In the genomic region with DNA sequence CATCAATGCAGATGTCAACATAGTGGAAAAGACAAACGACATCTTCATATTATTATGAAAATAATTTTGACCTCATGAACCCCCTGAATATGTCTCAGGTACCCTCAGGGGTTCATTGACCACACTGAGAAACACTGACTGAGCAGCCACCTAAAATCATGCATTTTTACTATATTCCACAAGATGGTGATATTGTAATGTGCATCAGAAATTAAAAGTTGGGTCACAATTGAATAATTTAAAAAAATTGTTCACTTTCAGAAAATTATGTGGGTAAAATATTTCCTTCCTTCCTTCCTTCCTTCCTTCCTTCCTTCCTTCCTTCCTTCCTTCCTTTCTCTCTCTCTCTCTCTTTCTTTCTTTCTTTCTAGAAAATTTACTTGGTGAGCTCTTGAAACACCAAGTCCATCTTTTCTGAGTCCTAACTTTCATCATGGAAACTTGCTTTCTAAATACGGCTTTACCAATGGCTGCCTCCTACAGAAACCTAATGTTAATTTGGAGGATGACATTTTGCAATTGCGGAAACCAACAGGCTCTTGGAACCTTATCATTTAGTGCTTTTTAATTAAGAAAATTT, we compare ENCODE assay signal across 8 cellular contexts.
DNase-seq lines count a peak whose midpoint lies in the region; ATAC-seq and TF ChIP-seq lines count a peak whose summit lies in the region.

No MANE protein-coding gene starts in this region.

- no peak overlapping the region for H3K27ac Mint-ChIP-seq in activated naive CD8-positive, alpha-beta T cell
- no peak overlapping the region for H3K27ac Mint-ChIP-seq in activated naive CD8-positive, alpha-beta T cell treated with anti-CD3 and anti-CD28 coated beads for 36 hours

- peaks cover 4% of the 10 kb centered on the region for H3K4me1 Mint-ChIP-seq in activated naive CD8-positive, alpha-beta T cell (ENCODE audit: low read depth)
- H3K4me1 Mint-ChIP-seq in activated naive CD8-positive, alpha-beta T cell treated with anti-CD3 and anti-CD28 coated beads for 36 hours: peaks cover 3% of the 10 kb centered on the region

- H3K36me3 Mint-ChIP-seq in activated naive CD8-positive, alpha-beta T cell: no peaks in the 10 kb centered on the region
- H3K36me3 Mint-ChIP-seq in activated naive CD8-positive, alpha-beta T cell treated with anti-CD3 and anti-CD28 coated beads for 36 hours: peaks cover 3% of the 10 kb centered on the region

- TF ChIP-seq CTCF in Peyer's patch (IDR thresholded peaks at IDR 0.05): peak in 5 of 6 experiments; percentile 25 to 61 (median 34)
- TF ChIP-seq CTCF in fibroblast of villous mesenchyme (IDR thresholded peaks at IDR 0.05; ENCODE audit: insufficient read depth, low read depth, low read length): peak; percentile 40
- peak; percentile 41 to 46 for TF ChIP-seq CTCF in tibial artery (IDR thresholded peaks at IDR 0.05)

- no peak overlapping the region for H3K27ac ChIP-seq in Peyer's patch
- no peak overlapping the region for H3K27ac ChIP-seq in tibial artery

- intact Hi-C loops in tibial artery (cut with DNase I; ENCODE audit: low total_unique reads): no loop called here

- H3K4me1 ChIP-seq in Peyer's patch: no peaks in the 10 kb centered on the region
- no peaks in the 10 kb centered on the region for H3K4me1 ChIP-seq in tibial artery

- H3K9me3 Mint-ChIP-seq in activated naive CD8-positive, alpha-beta T cell (ENCODE audit: low read depth): no peaks in the 10 kb centered on the region
- peaks cover 2% of the 10 kb centered on the region for H3K9me3 Mint-ChIP-seq in activated naive CD8-positive, alpha-beta T cell treated with anti-CD3 and anti-CD28 coated beads for 36 hours

- H3K9me3 ChIP-seq in Peyer's patch: no peaks in the 10 kb centered on the region
- no peaks in the 10 kb centered on the region for H3K9me3 ChIP-seq in tibial artery

- ATAC-seq in HG02840 (IDR thresholded peaks at IDR 0.05; ENCODE audit: low FRiP score, unreplicated experiment): no peak

- H3K27me3 ChIP-seq in Peyer's patch (no peaks in the 10 kb centered on the region), tibial artery (no peaks in the 10 kb centered on the region)

- no peak for DNase-seq in activated naive CD8-positive, alpha-beta T cell treated with anti-CD3 and anti-CD28 coated beads for 36 hours
- DNase-seq in Peyer's patch: no peak
- DNase-seq in fibroblast of villous mesenchyme (ENCODE audit: low read depth): no peak
- DNase-seq in tibial artery: no peak
- no peak for DNase-seq in SW480 (ENCODE audit: low spot score)
- no peak for DNase-seq in NCI-H146 treated with DMSO at 0.1 percent for 48 hours (lab: John Stamatoyannopoulos, UW; ENCODE audit: unreplicated experiment)

- H3K4me3 ChIP-seq in Peyer's patch: no peak overlapping the region
- H3K4me3 ChIP-seq in fibroblast of villous mesenchyme (ENCODE audit: low read depth, low read length): no peak overlapping the region
- no peak overlapping the region for H3K4me3 ChIP-seq in tibial artery

- H3K4me3 Mint-ChIP-seq in activated naive CD8-positive, alpha-beta T cell: peak overlapping the region; percentile 9
- H3K4me3 Mint-ChIP-seq in activated naive CD8-positive, alpha-beta T cell treated with anti-CD3 and anti-CD28 coated beads for 36 hours: no peak overlapping the region

- TF ChIP-seq POLR2A in Peyer's patch (IDR thresholded peaks at IDR 0.05): no peak

- H3K36me3 ChIP-seq in Peyer's patch (no peaks in the 10 kb centered on the region), tibial artery (no peaks in the 10 kb centered on the region)

- no peaks in the 10 kb centered on the region for H3K27me3 Mint-ChIP-seq in activated naive CD8-positive, alpha-beta T cell
- H3K27me3 Mint-ChIP-seq in activated naive CD8-positive, alpha-beta T cell treated with anti-CD3 and anti-CD28 coated beads for 36 hours: no peaks in the 10 kb centered on the region
